15 cellular contexts compared by ENCODE assay signal in genomic region chr10:60955957-60956425, GRCh38. TPM values are rescaled to one million over a fixed set of nuclear protein-coding genes. Genes with fewer than 3 reads are reported as not detected.
DNase-seq lines count a peak whose midpoint lies in the region; ATAC-seq, FAIRE-seq and TF ChIP-seq lines count a peak whose summit lies in the region.
"Had no signal": no experiment of that assay in that cellular context is flagged by ENCODE, and none has a peak within 500 bp of the region (broad histone marks: within the 10 kb centered on the region; RNA-seq: fewer than 3 reads in every experiment).

No MANE protein-coding gene starts in this region.

- FAIRE-seq in A549 (lab: Jason Lieb, UNC): peak; percentile 95

- WGBS in A549 (ENCODE audit: missing lambda C conversion rate): 4% methylated on average over 2 of the region's 2 CpGs

- H3K27me3 Mint-ChIP-seq in activated CD4-positive, alpha-beta T cell treated with anti-CD3 and anti-CD28 coated beads, Interleukin-2, amount 10 ng/mL, durations not matched to agents 24 days and 14 days: peaks cover 34% of the 10 kb centered on the region
- H3K27me3 Mint-ChIP-seq: dendritic cell treated with granulocyte-macrophage colony-stimulating factor and Interleukin-4, amounts not matched to agents 40 ng/mL and 50 ng/mL, for 4 days had no signal

- TF ChIP-seq CTCF in A549 (IDR thresholded peaks at IDR 0.05): no peak

- TF ChIP-seq EP300 in A549 (IDR thresholded peaks at IDR 0.05): peak in 1 of 2 experiments; percentile 27; a peak in 2 of 5 replicates

- no peak overlapping the region for H3K4me3 Mint-ChIP-seq in activated CD4-positive, alpha-beta T cell treated with anti-CD3 and anti-CD28 coated beads, Interleukin-2, amount 10 ng/mL, durations not matched to agents 24 days and 14 days
- H3K4me3 Mint-ChIP-seq: activated CD8-positive, alpha-beta T cell treated with anti-CD3 and anti-CD28 coated beads, Interleukin-2, amount 10 ng/mL, durations not matched to agents 7 days and 5 days; activated naive CD4-positive, alpha-beta T cell treated with anti-CD3 and anti-CD28 coated beads, Interleukin-2, amount 10 ng/mL, durations not matched to agents 7 days and 5 days; dendritic cell treated with granulocyte-macrophage colony-stimulating factor and Interleukin-4, amounts not matched to agents 40 ng/mL and 50 ng/mL, for 4 days; memory B cell had no signal

- peak overlapping the region; percentile 69 for H3K4me2 ChIP-seq in A549

- POLR2A ChIA-PET in A549 (lab: Yijun Ruan, JAX): interaction anchor here (0.8 kb wide), 1 partner anchor 11 kb away, joined by 4 read pairs; no protein-coding TSS in a partner anchor

- peak overlapping the region; percentile 74 to 78 for H3K27ac ChIP-seq in A549

- intact Hi-C loops in activated CD4-positive, alpha-beta T cell treated with anti-CD3 and anti-CD28 coated beads, Interleukin-2, amount 10 ng/mL, durations not matched to agents 24 days and 14 days (cut with micrococcal nuclease): no loop called here

- no peaks in the 10 kb centered on the region for H3K9me3 ChIP-seq in A549

- no peak overlapping the region for H3K27ac Mint-ChIP-seq in activated CD4-positive, alpha-beta T cell treated with anti-CD3 and anti-CD28 coated beads, Interleukin-2, amount 10 ng/mL, durations not matched to agents 24 days and 14 days
- H3K27ac Mint-ChIP-seq: activated CD8-positive, alpha-beta T cell treated with anti-CD3 and anti-CD28 coated beads, Interleukin-2, amount 10 ng/mL, durations not matched to agents 7 days and 5 days; activated naive CD4-positive, alpha-beta T cell treated with anti-CD3 and anti-CD28 coated beads, Interleukin-2, amount 10 ng/mL, durations not matched to agents 7 days and 5 days; dendritic cell treated with granulocyte-macrophage colony-stimulating factor and Interleukin-4, amounts not matched to agents 40 ng/mL and 50 ng/mL, for 4 days; memory B cell had no signal

- no peaks in the 10 kb centered on the region for H3K9me3 Mint-ChIP-seq in activated CD4-positive, alpha-beta T cell treated with anti-CD3 and anti-CD28 coated beads, Interleukin-2, amount 10 ng/mL, durations not matched to agents 24 days and 14 days
- H3K9me3 Mint-ChIP-seq: activated naive CD4-positive, alpha-beta T cell treated with anti-CD3 and anti-CD28 coated beads, Interleukin-2, amount 10 ng/mL, durations not matched to agents 7 days and 5 days; dendritic cell treated with granulocyte-macrophage colony-stimulating factor and Interleukin-4, amounts not matched to agents 40 ng/mL and 50 ng/mL, for 4 days; memory B cell had no signal

- peaks cover 39% of the 10 kb centered on the region for H3K4me1 ChIP-seq in A549

- TF ChIP-seq RAD21 in A549 (conservative IDR thresholded peaks at IDR 0.05 in 1 of 2, IDR thresholded peaks at IDR 0.05 in 1 of 2): no peak

- CTCF ChIA-PET in A549 (lab: Yijun Ruan, JAX): interaction anchor here (1.3 kb wide), 1 partner anchor 139 kb away, joined by 3 read pairs; no protein-coding TSS in a partner anchor

- TF ChIP-seq POLR2A in A549 (IDR thresholded peaks at IDR 0.05; ENCODE audit: low read length): no peak

- no peaks in the 10 kb centered on the region for H3K36me3 Mint-ChIP-seq in activated CD4-positive, alpha-beta T cell treated with anti-CD3 and anti-CD28 coated beads, Interleukin-2, amount 10 ng/mL, durations not matched to agents 24 days and 14 days (ENCODE audit: low read depth)
- H3K36me3 Mint-ChIP-seq: activated naive CD4-positive, alpha-beta T cell treated with anti-CD3 and anti-CD28 coated beads, Interleukin-2, amount 10 ng/mL, durations not matched to agents 7 days and 5 days; memory B cell had no signal

- no peak overlapping the region for H3K4me3 ChIP-seq in A549

- ATAC-seq in A549 (peak; percentile 88 to 98), HG03520 (IDR thresholded peaks at IDR 0.05; ENCODE audit: unreplicated experiment) (no peak)
- ATAC-seq: activated CD8-positive, alpha-beta T cell treated with anti-CD3 and anti-CD28 coated beads, Interleukin-2, amount 10 ng/mL, durations not matched to agents 7 days and 5 days had no signal

- peak; percentile 10 to 78 for DNase-seq in A549 (ENCODE audit: low read depth in 1 of 2, low spot score in 1 of 2)
- DNase-seq in LoVo (ENCODE audit: low spot score): peak; percentile 22
- peak; percentile 66 for DNase-seq in astrocyte of the hippocampus (ENCODE audit: low read depth, low spot score)
- peak; percentile 88 for DNase-seq in iris pigment epithelial cell (ENCODE audit: low read depth)
- no peak for DNase-seq in activated CD4-positive, alpha-beta T cell treated with anti-CD3 and anti-CD28 coated beads, Interleukin-2, amount 10 ng/mL, durations not matched to agents 24 days and 14 days
- DNase-seq in hepatic stellate cell (ENCODE audit: low spot score): no peak
- no peak for DNase-seq in NCI-H510A (lab: John Stamatoyannopoulos, UW)
- DNase-seq: activated CD8-positive, alpha-beta T cell treated with anti-CD3 and anti-CD28 coated beads, Interleukin-2, amount 10 ng/mL, durations not matched to agents 7 days and 5 days; activated naive CD4-positive, alpha-beta T cell treated with anti-CD3 and anti-CD28 coated beads, Interleukin-2, amount 10 ng/mL, durations not matched to agents 7 days and 5 days; DND-41; occipital lobe; stimulated activated CD4-positive, alpha-beta T cell treated with anti-CD3 and anti-CD28 coated beads, Interleukin-1b, Interleukin-23, amount 100 ng/mL, for 48 hours had no signal

- H3K4me1 Mint-ChIP-seq in activated CD4-positive, alpha-beta T cell treated with anti-CD3 and anti-CD28 coated beads, Interleukin-2, amount 10 ng/mL, durations not matched to agents 24 days and 14 days: no peaks in the 10 kb centered on the region
- H3K4me1 Mint-ChIP-seq: activated naive CD4-positive, alpha-beta T cell treated with anti-CD3 and anti-CD28 coated beads, Interleukin-2, amount 10 ng/mL, durations not matched to agents 7 days and 5 days had no signal

TF ChIP-seq in A549, 52 proteins besides CTCF, POLR2A, EP300 and RAD21:
- TF ChIP-seq NPAS2 (CRISPR knock-in tag; IDR thresholded peaks at IDR 0.05; ENCODE audit: borderline replicate concordance) (no peak), FOXS1 (CRISPR knock-in tag; IDR thresholded peaks at IDR 0.05) (peak; percentile 52; the same call in 1 of the 2 replicates), RNF2 (IDR thresholded peaks at IDR 0.05; ENCODE audit: borderline replicate concordance, low read depth) (no peak), JUNB (IDR thresholded peaks at IDR 0.05) (peak; percentile 85), CEBPB (IDR thresholded peaks at IDR 0.05) (peak; percentile 74 to 89; a peak in 3 of 4 replicates), GATA3 (IDR thresholded peaks at IDR 0.05; ENCODE audit: borderline replicate concordance) (peak; percentile 53; the same call in 1 of the 2 replicates), JUN (IDR thresholded peaks at IDR 0.05) (peak in 1 of 2 experiments; percentile 34; a peak in 1 of 5 replicates), FOSL2 (IDR thresholded peaks at IDR 0.05) (peak; percentile 81), FOSL2 (CRISPR knock-in tag; IDR thresholded peaks at IDR 0.05) (peak; percentile 94)
- TF ChIP-seq, protein P1, sequence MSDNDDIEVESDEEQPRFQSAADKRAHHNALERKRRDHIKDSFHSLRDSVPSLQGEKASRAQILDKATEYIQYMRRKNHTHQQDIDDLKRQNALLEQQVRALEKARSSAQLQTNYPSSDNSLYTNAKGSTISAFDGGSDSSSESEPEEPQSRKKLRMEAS (IDR thresholded peaks at IDR 0.05): peak; percentile 72

RNA-seq across cellular contexts. Expression of gene RHOBTB1, which starts 12.0 kb away (rescaled TPM):
- 24.7 TPM in 2 replicates for polyA plus RNA-seq in A549 (2011; rRNA removed)
- 4.3 and 4.9 TPM in 2 replicates for polyA plus RNA-seq in A549 (2012; cell fraction: cytosol; rRNA removed)
- polyA plus RNA-seq in A549 (2012; cell fraction: nucleus; rRNA removed): 2.6 and 4.2 TPM in 2 replicates
- polyA plus RNA-seq in A549 (2017; fragmentation: RNase III; extraction: RNeasy Plus Mini Kit Qiagen cat#74134 plus additional on column Dnase treatment): 5.3 to 6.6 TPM (median 5.7 TPM) in 3 replicates
- polyA minus RNA-seq in A549 (2011; rRNA and poly(A)+ RNA removed): 19.1 and 23.7 TPM in 2 replicates
- total RNA-seq in activated CD4-positive, alpha-beta T cell treated with anti-CD3 and anti-CD28 coated beads, Interleukin-2, amount 10 ng/mL, durations not matched to agents 24 days and 14 days: 0.69 TPM in 1 of 2 replicates, not detected in the other

Comparison
In these comparisons a context has a peak if more than half of its experiments do, and no peak if none do; other contexts are left out.
1. DNase-seq: peak in A549 (2 of 2), LoVo (single experiment), astrocyte of the hippocampus (single experiment) and iris pigment epithelial cell (single experiment); none in activated CD4-positive, alpha-beta T cell treated with anti-CD3 and anti-CD28 coated beads, Interleukin-2, amount 10 ng/mL, durations not matched to agents 24 days and 14 days (single experiment), hepatic stellate cell (single experiment) and NCI-H510A (single experiment).